8 cellular contexts compared by ENCODE assay signal in the genomic region with DNA sequence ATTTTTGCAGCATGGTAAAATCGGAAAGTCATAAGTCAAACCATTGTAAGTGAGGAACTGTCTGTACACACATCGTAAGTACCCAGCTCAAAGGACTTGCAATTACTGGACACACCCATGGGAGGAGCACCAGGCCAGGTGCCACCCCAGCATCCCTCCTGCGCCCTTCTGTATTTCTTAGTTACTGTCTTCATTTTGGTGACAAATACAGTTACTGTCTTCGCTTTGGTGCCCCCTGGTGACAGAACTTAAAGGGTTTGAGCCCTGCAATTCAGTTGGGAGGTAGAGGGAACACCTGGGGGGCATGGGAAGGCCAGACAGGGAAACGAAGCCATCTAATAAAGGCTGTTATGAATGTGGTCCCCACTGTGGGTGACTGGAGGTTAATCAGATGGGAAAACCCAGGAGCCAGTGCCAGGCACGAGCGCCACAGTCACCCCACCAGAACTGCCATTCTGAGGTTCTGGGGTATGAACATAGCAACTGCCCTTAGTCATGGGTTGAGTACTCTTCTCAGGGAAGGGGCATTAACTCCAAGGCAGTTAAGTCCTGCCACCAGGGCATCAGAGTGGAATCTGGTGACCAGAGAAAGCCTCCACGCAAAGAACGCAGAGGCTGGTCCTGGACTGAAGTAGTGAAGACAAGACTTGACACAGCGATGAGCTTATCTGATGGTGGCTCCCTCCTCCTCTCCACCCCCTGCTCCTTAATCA.
DNase-seq lines count a peak whose midpoint lies in the region; ATAC-seq and TF ChIP-seq lines count a peak whose summit lies in the region.

No MANE protein-coding gene starts in this region.

- no peak overlapping the region for H3K4me3 ChIP-seq in AG09309 (ENCODE audit: control insufficient read depth, low read depth, low read length)
- no peak overlapping the region for H3K4me3 ChIP-seq in GM12864 (ENCODE audit: low read depth, low read length)

- no peak for ATAC-seq in GM21423 (IDR thresholded peaks at IDR 0.05; ENCODE audit: unreplicated experiment)

- TF ChIP-seq CTCF in AG09309 (IDR thresholded peaks at IDR 0.05; ENCODE audit: control insufficient read depth, insufficient read depth, low read depth, low read length, missing control alignments) (peak; percentile 63), GM12864 (IDR thresholded peaks at IDR 0.05; ENCODE audit: low read depth, low read length, missing control alignments) (peak; percentile 52)

- no peak for DNase-seq in AG09309 (ENCODE audit: low read depth)
- peak; percentile 7 for DNase-seq in GM12864 (ENCODE audit: low read depth)
- DNase-seq in NCI-H748 (lab: John Stamatoyannopoulos, UW; ENCODE audit: unreplicated experiment), result peak; percentile 74
- peak; percentile 50 to 55 for DNase-seq in activated T-cell treated with anti-CD3 and anti-CD28 coated beads, Interleukin-2, amount 50 U/mL, for 48 hours
- DNase-seq in iPS-NIHi11 (ENCODE audit: low spot score), result peak; percentile 52
- DNase-seq in stimulated activated CD8-positive, alpha-beta memory T cell treated with anti-CD3 and anti-CD28 coated beads, Interleukin-12 subunit alpha, Interleukin-12 subunit beta, amount 100 ng/mL, for 1 hour (ENCODE audit: low read depth), result peak; percentile 7
- no peak for DNase-seq in T1000 (lab: John Stamatoyannopoulos, UW)

Comparison
In these comparisons a context has a peak if more than half of its experiments do, and no peak if none do; other contexts are left out.
1. DNase-seq: peak in GM12864 (single experiment), NCI-H748 (single experiment), activated T-cell treated with anti-CD3 and anti-CD28 coated beads, Interleukin-2, amount 50 U/mL, for 48 hours (2 of 2), iPS-NIHi11 (single experiment) and stimulated activated CD8-positive, alpha-beta memory T cell treated with anti-CD3 and anti-CD28 coated beads, Interleukin-12 subunit alpha, Interleukin-12 subunit beta, amount 100 ng/mL, for 1 hour (single experiment); none in AG09309 (single experiment) and T1000 (single experiment).